ENCODE assay signal across 8 cellular contexts in genomic region chr19:45508931-45509691, GRCh38. TPM values are rescaled to one million over a fixed set of nuclear protein-coding genes. Genes with fewer than 3 reads are reported as not detected.
DNase-seq lines count a peak whose midpoint lies in the region; ATAC-seq and TF ChIP-seq lines count a peak whose summit lies in the region.

No MANE protein-coding gene starts in this region.

- H2AFZ ChIP-seq in DND-41 (ENCODE audit: low read depth, low read length), result no peak overlapping the region

- WGBS in right lobe of liver (ENCODE audit: insufficient coverage, low coverage, low lambda C conversion rate, missing lambda C conversion rate), result under 1% methylated on average over 19 of the region's 26 CpGs
- 2% methylated on average over 19 of the region's 26 CpGs for WGBS in suprapubic skin

- no peaks in the 10 kb centered on the region for H3K27me3 ChIP-seq in DND-41 (ENCODE audit: insufficient read depth, low read length, poor library complexity)
- no peaks in the 10 kb centered on the region for H3K27me3 ChIP-seq in right lobe of liver
- H3K27me3 ChIP-seq in suprapubic skin, result no peaks in the 10 kb centered on the region

- intact Hi-C loops in right lobe of liver (cut with DNase I), result no loop called here

- ATAC-seq in DND-41 (ENCODE audit: insufficient read depth, low read depth), result no peak
- peak; percentile 18 for ATAC-seq in HG02642 (IDR thresholded peaks at IDR 0.05; ENCODE audit: poor library complexity, unreplicated experiment)
- ATAC-seq in right lobe of liver, result peak; percentile 21 to 57 (median 42)
- no peak for ATAC-seq in HG03139 (IDR thresholded peaks at IDR 0.05; ENCODE audit: unreplicated experiment)

- H3K9ac ChIP-seq in DND-41 (ENCODE audit: low read depth, low read length), result peak overlapping the region; percentile 90; the same call in 1 of the 2 replicates
- peak overlapping the region; percentile 89 for H3K9ac ChIP-seq in SK-N-MC (ENCODE audit: insufficient read length)

- H3K36me3 ChIP-seq in DND-41 (ENCODE audit: insufficient read depth, low read length) (no peaks in the 10 kb centered on the region), SK-N-MC (ENCODE audit: insufficient read depth, low read length) (no peaks in the 10 kb centered on the region), right lobe of liver (no peaks in the 10 kb centered on the region), suprapubic skin (no peaks in the 10 kb centered on the region)

- H3K27ac ChIP-seq in DND-41 (ENCODE audit: low read length) (no peak overlapping the region), SK-N-MC (no peak overlapping the region), right lobe of liver (peak overlapping the region; percentile 85 to 92 (median 90)), suprapubic skin (peak overlapping the region; percentile 91)

- TF ChIP-seq POLR2A in right lobe of liver (IDR thresholded peaks at IDR 0.05) (no peak), suprapubic skin (IDR thresholded peaks at IDR 0.05) (no peak)

- peaks cover 23% of the 10 kb centered on the region; the same call in 1 of the 2 replicates for H4K20me1 ChIP-seq in DND-41 (ENCODE audit: insufficient read depth, low read length)

- peak; percentile 52 for DNase-seq in DND-41
- no peak for DNase-seq in SK-N-MC (ENCODE audit: low read depth, low spot score)
- DNase-seq in dermis blood vessel endothelial cell, result peak; percentile 89
- peak; percentile 76 to 82 (median 80) for DNase-seq in right lobe of liver
- no peak for DNase-seq in suprapubic skin (ENCODE audit: low spot score in 2 of 2)
- no peak for DNase-seq in activated gamma-delta T cell (lab: John Stamatoyannopoulos, UW)

- H3K9me3 ChIP-seq in DND-41 (ENCODE audit: insufficient read depth, low read length, severe bottlenecking) (no peaks in the 10 kb centered on the region), SK-N-MC (ENCODE audit: low read depth, low read length) (no peaks in the 10 kb centered on the region), right lobe of liver (no peaks in the 10 kb centered on the region), suprapubic skin (no peaks in the 10 kb centered on the region)

- peak overlapping the region; percentile 99 for H3K4me2 ChIP-seq in DND-41 (ENCODE audit: insufficient read depth, low read length)

- H3K4me1 ChIP-seq in DND-41 (ENCODE audit: insufficient read depth, low read length) (peaks cover 27% of the 10 kb centered on the region), right lobe of liver (peaks cover 0 to 20% (median 10%) of the 10 kb centered on the region in 4 donors), suprapubic skin (peaks cover 54% of the 10 kb centered on the region)

- H3K4me3 ChIP-seq in DND-41 (ENCODE audit: low read depth in 1 of 2, low read length in 2 of 2) (peak overlapping the region; percentile 94 to 97; a peak in 3 of 4 replicates), SK-N-MC (peak overlapping the region; percentile 85), right lobe of liver (peak overlapping the region; percentile 99 to 100 (median 100)), suprapubic skin (peak overlapping the region; percentile 93)

- H3K79me2 ChIP-seq in DND-41 (ENCODE audit: insufficient read depth, low read length), result peaks cover 23% of the 10 kb centered on the region

- TF ChIP-seq CTCF in DND-41 (IDR thresholded peaks at IDR 0.05; ENCODE audit: borderline replicate concordance, extremely low read depth, low read length, poor library complexity, severe bottlenecking) (no peak), right lobe of liver (IDR thresholded peaks at IDR 0.05) (peak in 1 of 4 donors; percentile 12), suprapubic skin (IDR thresholded peaks at IDR 0.05) (no peak)

- no peak for TF ChIP-seq EP300 in suprapubic skin (IDR thresholded peaks at IDR 0.05)

RNA-seq across cellular contexts. Expression of gene VASP, which starts 1.8 kb away (rescaled TPM):
- total RNA-seq in dermis blood vessel endothelial cell, result 93.9 and 101 TPM in 2 replicates
- total RNA-seq in right lobe of liver, result 10 to 100 TPM; 19.4 to 64.1 (median 30.6) TPM
- total RNA-seq in suprapubic skin, result 10 to 100 TPM; 34.8 to 51.3 (median 43.6) TPM

RNA-seq across cellular contexts. Expression of gene PPM1N, which starts 10.9 kb away (rescaled TPM):
- total RNA-seq in dermis blood vessel endothelial cell (0.60 and 1.5 TPM in 2 replicates), right lobe of liver (1 to 10 TPM in 2 of 6 experiments, under 1 TPM in 3, not detected in 1; 0.32 to 2.0 (median 0.51) TPM), suprapubic skin (1 to 10 TPM; 2.9 to 6.3 (median 5.6) TPM)

RNA-seq across cellular contexts. Expression of gene RTN2, which starts 12.3 kb away (rescaled TPM):
- total RNA-seq in dermis blood vessel endothelial cell (9.0 and 10.2 TPM in 2 replicates), right lobe of liver (1 to 10 TPM; 1.5 to 7.2 (median 2.9) TPM), suprapubic skin (10 to 100 TPM in 2 of 4 donors, 1 to 10 TPM in 2; 5.4 to 12.2 (median 10.7) TPM)

RNA-seq across cellular contexts. Expression of gene FOSB, which starts 41.3 kb away (rescaled TPM):
- 0.65 and 23.8 TPM in 2 replicates for total RNA-seq in dermis blood vessel endothelial cell
- total RNA-seq in right lobe of liver, result 1 to 10 TPM in 1 of 6 experiments, under 1 TPM in 5; 0.19 to 1.2 (median 0.44) TPM
- 100 to 1,000 TPM; 326 to 676 (median 518) TPM for total RNA-seq in suprapubic skin

Comparison
In these comparisons a context has a peak if more than half of its experiments do, and no peak if none do; other contexts are left out.
1. ATAC-seq: peak in HG02642 (single experiment) and right lobe of liver (4 of 4); none in DND-41 (single experiment) and HG03139 (single experiment).
2. DNase-seq: peak in DND-41 (single experiment), dermis blood vessel endothelial cell (single experiment) and right lobe of liver (3 of 3); none in SK-N-MC (single experiment), suprapubic skin (0 of 2) and activated gamma-delta T cell (single experiment).
3. H3K27ac ChIP-seq: peak in right lobe of liver (3 of 3) and suprapubic skin (single experiment); none in DND-41 (single experiment) and SK-N-MC (single experiment).
4. Peak in every context shown above with its lines, with median percentiles within 50 percentile points of each other: H3K4me3 ChIP-seq.